In genomic region chr9:84315278-84315877, GRCh38 we compare ENCODE assay signal across 8 cellular contexts. TPM values are rescaled to one million over a fixed set of nuclear protein-coding genes. Genes with fewer than 3 reads are reported as not detected.
A peak's percentile ranks its signal among the peaks of the same experiment; 100 is the strongest.
DNase-seq lines count a peak whose midpoint lies in the region; ATAC-seq and TF ChIP-seq lines count a peak whose summit lies in the region.

No MANE protein-coding gene starts in this region.

- H3K4me1 ChIP-seq in SJSA1 (replicated peaks), result no peaks in the 10 kb centered on the region

- H3K36me3 ChIP-seq in SJSA1, result no peaks in the 10 kb centered on the region

- H3K4me3 ChIP-seq in SJSA1, result no peak overlapping the region

- H3K9me3 Mint-ChIP-seq in activated naive CD4-positive, alpha-beta T cell treated with anti-CD3 and anti-CD28 coated beads, Interleukin-2, amount 50 U/mL, for 72 hours, result no peaks in the 10 kb centered on the region

- DNase-seq in activated CD4-positive, CD25-positive, alpha-beta regulatory T cell (lab: John Stamatoyannopoulos, UW), result peak in 3 of 4 experiments; percentile 1 to 18 (median 3)
- peak; percentile 39 to 45 for DNase-seq in SJSA1 (ENCODE audit: low read depth in 1 of 2, low spot score in 2 of 2)
- DNase-seq in activated naive CD4-positive, alpha-beta T cell treated with anti-CD3 and anti-CD28 coated beads, Interleukin-2, amount 50 U/mL, for 72 hours (ENCODE audit: low spot score in 2 of 2), result peak in 1 of 2 donors; percentile 67
- DNase-seq in Right ventricle myocardium superior, result peak; percentile 58
- DNase-seq in renal cortical epithelial cell (ENCODE audit: low read depth), result peak; percentile 65

- H3K27ac ChIP-seq in SJSA1, result no peak overlapping the region

- H3K9me3 ChIP-seq in SJSA1 (replicated peaks), result no peaks in the 10 kb centered on the region

- peak overlapping the region in 1 of 2 donors; percentile 52 for H3K27ac Mint-ChIP-seq in activated naive CD4-positive, alpha-beta T cell treated with anti-CD3 and anti-CD28 coated beads, Interleukin-2, amount 50 U/mL, for 72 hours

- no peaks in the 10 kb centered on the region for H3K36me3 Mint-ChIP-seq in activated naive CD4-positive, alpha-beta T cell treated with anti-CD3 and anti-CD28 coated beads, Interleukin-2, amount 50 U/mL, for 72 hours

- TF ChIP-seq EP300 in Ishikawa (IDR thresholded peaks at IDR 0.05; ENCODE audit: borderline replicate concordance), result no peak

- intact Hi-C loops in Right ventricle myocardium superior (cut with DNase I), result loop anchor here (5.0 kb wide), 1 partner anchor 378 kb away; no protein-coding TSS in a partner anchor

- peak; percentile 75 for TF ChIP-seq RAD21 in Ishikawa (IDR thresholded peaks at IDR 0.05; ENCODE audit: low read depth)

- no peak for ATAC-seq in activated CD4-positive, CD25-positive, alpha-beta regulatory T cell treated with anti-CD3 and anti-CD28 coated beads, Interleukin-2, amount 50 U/mL, for 24 hours
- peak; percentile 65 to 77 for ATAC-seq in activated naive CD4-positive, alpha-beta T cell treated with anti-CD3 and anti-CD28 coated beads, Interleukin-2, amount 50 U/mL, for 72 hours
- peak; percentile 74 for ATAC-seq in Right ventricle myocardium superior (ENCODE audit: poor library complexity)
- ATAC-seq in HG02571 (IDR thresholded peaks at IDR 0.05; ENCODE audit: unreplicated experiment), result no peak

- H3K27me3 ChIP-seq in SJSA1 (replicated peaks), result no peaks in the 10 kb centered on the region

TF ChIP-seq in Ishikawa, 13 proteins besides CTCF, POLR2A, EP300 and RAD21:
- TF ChIP-seq FOXM1 (IDR thresholded peaks at IDR 0.05; ENCODE audit: borderline replicate concordance, low read depth) (no peak), REST (IDR thresholded peaks at IDR 0.05; ENCODE audit: low read depth) (no peak), USF1 (IDR thresholded peaks at IDR 0.05) (no peak), ZBTB7A (IDR thresholded peaks at IDR 0.05; ENCODE audit: low read depth) (no peak), CEBPB (IDR thresholded peaks at IDR 0.05) (no peak), TCF12 (IDR thresholded peaks at IDR 0.05; ENCODE audit: low read depth) (no peak), CREB1 (IDR thresholded peaks at IDR 0.05; ENCODE audit: low read depth) (no peak), NFIC (IDR thresholded peaks at IDR 0.05) (no peak), MAX (IDR thresholded peaks at IDR 0.05) (no peak), YY1 (IDR thresholded peaks at IDR 0.05; ENCODE audit: low read depth) (no peak)

RNA-seq across cellular contexts. Expression of gene SLC28A3, which starts 25.2 kb away (rescaled TPM):
- 0.11 and 0.13 TPM in 2 replicates for total RNA-seq in SJSA1 (2014; rRNA removed; shearing (Covaris generic))
- total RNA-seq in activated naive CD4-positive, alpha-beta T cell treated with anti-CD3 and anti-CD28 coated beads, Interleukin-2, amount 50 U/mL, for 72 hours, result 1 to 10 TPM in 1 of 2 donors, under 1 TPM in 1; 0.09 to 2.8 TPM
- total RNA-seq in Right ventricle myocardium superior (0.24 TPM), renal cortical epithelial cell (0.15 and 0.69 TPM in 2 replicates)

Comparison
In these comparisons a context has a peak if more than half of its experiments do, and no peak if none do; other contexts are left out.
1. ATAC-seq: peak in activated naive CD4-positive, alpha-beta T cell treated with anti-CD3 and anti-CD28 coated beads, Interleukin-2, amount 50 U/mL, for 72 hours (2 of 2) and Right ventricle myocardium superior (single experiment); none in activated CD4-positive, CD25-positive, alpha-beta regulatory T cell treated with anti-CD3 and anti-CD28 coated beads, Interleukin-2, amount 50 U/mL, for 24 hours (0 of 2) and HG02571 (single experiment).